24 cellular contexts compared by ENCODE assay signal in the genomic region with DNA sequence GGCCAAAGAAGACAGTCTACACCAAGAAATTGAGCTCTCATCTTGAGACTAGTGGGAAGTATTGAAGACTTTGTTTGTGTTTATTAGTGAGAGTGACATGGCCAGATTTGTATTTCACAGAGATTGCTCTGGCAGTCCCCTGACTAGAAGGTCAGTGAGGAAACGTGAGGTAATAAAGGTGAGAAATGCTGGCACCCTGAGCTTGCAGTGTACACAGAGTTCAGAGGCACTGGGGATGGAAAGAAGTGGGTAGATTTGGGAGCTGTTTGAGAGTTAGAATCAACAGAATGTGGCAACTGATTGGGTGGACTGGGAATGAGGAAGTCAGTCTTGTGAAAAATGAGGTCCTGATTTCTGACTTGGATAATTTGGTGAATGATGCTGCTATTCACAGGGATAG.
"Had no signal": no experiment of that assay in that cellular context is flagged by ENCODE, and none has a peak within 500 bp of the region (broad histone marks: within the 10 kb centered on the region; RNA-seq: fewer than 3 reads in every experiment).

No MANE protein-coding gene starts in this region.

- DNase-seq: cerebellar nuclear complex; dermis blood vessel endothelial cell; dorsolateral prefrontal cortex; effector CD4-positive, alpha-beta T cell; effector memory CD4-positive, alpha-beta T cell; foreskin keratinocyte; heart right ventricle; hippocampal formation; islet precursor cell; kidney; kidney glomerular epithelial cell; left colon; left ventricle myocardium superior; lower lobe of right lung; mesenchymal stem cell; mucosa of descending colon had no signal

- H3K36me3 ChIP-seq: esophagus muscularis mucosa, gastroesophageal sphincter, heart right ventricle, lower lobe of right lung had no signal

- H3K4me1 ChIP-seq: esophagus muscularis mucosa, foreskin keratinocyte, gastroesophageal sphincter, heart right ventricle, lower lobe of right lung had no signal

- H3K27me3 ChIP-seq: esophagus muscularis mucosa, gastroesophageal sphincter had no signal

- H3K9me3 ChIP-seq: esophagus muscularis mucosa, gastroesophageal sphincter, lower lobe of right lung, mucosa of descending colon had no signal

- ATAC-seq: foreskin keratinocyte, gastroesophageal sphincter, heart right ventricle, left colon, left lobe of liver, left ventricle myocardium superior, lower lobe of right lung, mucosa of descending colon had no signal

- H3K36me3 Mint-ChIP-seq: mesothelial cell of epicardium had no signal

- H3K27ac Mint-ChIP-seq: mesothelial cell of epicardium had no signal

- H3K4me1 Mint-ChIP-seq: mesothelial cell of epicardium had no signal

- H3K4me3 ChIP-seq: coronary artery, dorsolateral prefrontal cortex, esophagus muscularis mucosa, gastroesophageal sphincter, heart right ventricle, lower lobe of right lung, mucosa of descending colon had no signal

- H3K9me3 Mint-ChIP-seq: mesothelial cell of epicardium had no signal

- H3K27ac ChIP-seq: coronary artery, dorsolateral prefrontal cortex, esophagus muscularis mucosa, foreskin keratinocyte, gastroesophageal sphincter, heart right ventricle, lower lobe of right lung had no signal

- H3K4me3 Mint-ChIP-seq: mesothelial cell of epicardium had no signal

- FAIRE-seq: colon, endothelial cell of umbilical vein, frontal cortex, kidney had no signal
